In genomic region chr4:49120037-49120779, GRCh38 we compare ENCODE assay signal across 8 cellular contexts.
DNase-seq lines count a peak whose midpoint lies in the region; ATAC-seq, FAIRE-seq and TF ChIP-seq lines count a peak whose summit lies in the region.
"Not testable (repeated sequence)": the region's sequence is repeated elsewhere in the genome, so short reads cannot be mapped to it uniquely, and the experiment has no call there.

No MANE protein-coding gene starts in this region.

- not testable (repeated sequence) for H2BK5ac ChIP-seq in mesendoderm (ENCODE audit: low read length)

- RAD21 ChIA-PET in HCT116 (lab: Charles Lee; ENCODE audit: low non-redundant PET in 1 of 2, low total read pairs in 2 of 2, uncharacterized antibody in 2 of 2, unreplicated experiment in 2 of 2), result not testable (repeated sequence)

- H3K9ac ChIP-seq in BLaER1 treated with 17β-estradiol and CSF1 and Interleukin-3, amounts not matched to agents 10 nM and 100 nM; HCT116 (ENCODE audit: low read length); Karpas-422 (ENCODE audit: low read length); astrocyte (ENCODE audit: low read length); iPS-20b (ENCODE audit: low read depth, low read length); mesendoderm (ENCODE audit: low read length); subcutaneous abdominal adipose tissue (ENCODE audit: low read length in 5 of 5): not testable (repeated sequence)

- not testable (repeated sequence) for H2BK15ac ChIP-seq in mesendoderm (replicated peaks; ENCODE audit: low read depth)

- H3K4me1 ChIP-seq in BLaER1 treated with 17β-estradiol and CSF1 and Interleukin-3, amounts not matched to agents 10 nM and 100 nM; HCT116 (ENCODE audit: control insufficient read depth in 1 of 2, insufficient read depth in 2 of 2, low read length in 2 of 2); Karpas-422 (ENCODE audit: low read length); astrocyte (ENCODE audit: insufficient read depth, low read length); iPS-20b (ENCODE audit: insufficient read depth, low read length); mesendoderm (ENCODE audit: control insufficient read depth, low read depth, low read length); subcutaneous abdominal adipose tissue (ENCODE audit: control insufficient read depth in 5 of 5, insufficient read depth in 5 of 5, low read length in 5 of 5): not testable (repeated sequence)

- not testable (repeated sequence) for H3K27me3 Mint-ChIP-seq in astrocyte (ENCODE audit: low read depth, unreplicated experiment)

- TF ChIP-seq POLR2A in HCT116 (IDR thresholded peaks at IDR 0.05; ENCODE audit: borderline replicate concordance, extremely low read depth, insufficient read depth, insufficient read length), result not testable (repeated sequence)

- not testable (repeated sequence) for TF ChIP-seq CTCF in HCT116 (IDR thresholded peaks at IDR 0.05 in 2 of 3, conservative IDR thresholded peaks at IDR 0.05 in 1 of 3; ENCODE audit: borderline replicate concordance in 1 of 3, insufficient read depth in 1 of 3, low read depth in 2 of 3, low read length in 2 of 3); astrocyte (IDR thresholded peaks at IDR 0.05; ENCODE audit: insufficient read depth, low read depth, low read length)

- H4K20me1 ChIP-seq in BLaER1 treated with 17β-estradiol and CSF1 and Interleukin-3, amounts not matched to agents 10 nM and 100 nM; HCT116 (ENCODE audit: insufficient read depth); Karpas-422 (ENCODE audit: insufficient read depth, low read depth, low read length); astrocyte (ENCODE audit: insufficient read depth, low read length): not testable (repeated sequence)

- BruUV-seq in HCT116 (replicated peaks; lab: Mats Ljungman, UMichigan), result not testable (repeated sequence)

- POLR2A ChIA-PET in HCT116 (lab: Charles Lee), result not testable (repeated sequence)

- not testable (repeated sequence) for TF ChIP-seq RAD21 in HCT116 (IDR thresholded peaks at IDR 0.05; ENCODE audit: low read depth)

- not testable (repeated sequence) for H3K27me3 ChIP-seq in BLaER1 treated with 17β-estradiol and CSF1 and Interleukin-3, amounts not matched to agents 10 nM and 100 nM; HCT116 (ENCODE audit: insufficient read depth, low read length); Karpas-422 (ENCODE audit: low read length); astrocyte (ENCODE audit: insufficient read depth, low read length); iPS-20b (ENCODE audit: insufficient read depth, low read length); mesendoderm (ENCODE audit: insufficient read depth, low read length, poor library complexity); subcutaneous abdominal adipose tissue (ENCODE audit: control insufficient read depth in 5 of 5, insufficient read depth in 4 of 5, low read length in 5 of 5)

- H3K79me2 ChIP-seq in HCT116 (ENCODE audit: insufficient read depth, low read length); Karpas-422 (ENCODE audit: low read length); astrocyte (ENCODE audit: insufficient read depth, low read length); mesendoderm (ENCODE audit: control insufficient read depth, insufficient read depth, low read length): not testable (repeated sequence)

- peak overlapping the region in 7 of 10 experiments; percentile 0 to 38 (median 9); a peak in 5 of 20 replicates for H3K4me3 ChIP-seq in BLaER1 treated with 17β-estradiol and CSF1 and Interleukin-3, amounts not matched to agents 10 nM and 100 nM
- H3K4me3 ChIP-seq in HCT116 (replicated peaks in 1 of 2; ENCODE audit: low read depth in 1 of 2, low read length in 2 of 2); Karpas-422 (ENCODE audit: low read length); astrocyte (ENCODE audit: insufficient read depth, low read depth, low read length); mesendoderm (ENCODE audit: low read length): not testable (repeated sequence)
- peak overlapping the region; percentile 2; the same call in 1 of the 2 replicates for H3K4me3 ChIP-seq in iPS-20b (ENCODE audit: low read length)
- H3K4me3 ChIP-seq in subcutaneous abdominal adipose tissue (ENCODE audit: low read depth in 1 of 5, low read length in 5 of 5), result peak overlapping the region in 3 of 5 donors; percentile 2 to 41 (median 5)

- not testable (repeated sequence) for H2BK120ac ChIP-seq in mesendoderm (ENCODE audit: low read depth, low read length)

- H3K4ac ChIP-seq in mesendoderm (ENCODE audit: low read depth, low read length), result not testable (repeated sequence)

- 100% methylated on average over 10 of the region's 15 CpGs for WGBS in mesendoderm (ENCODE audit: extremely low coverage, insufficient coverage, low lambda C conversion rate)

- H3K23ac ChIP-seq in mesendoderm (ENCODE audit: low read length), result not testable (repeated sequence)

- 0 out of 2 replicates have a peak, but pooled peaks have one; percentile 29 for ATAC-seq in HCT116

- H3K27ac ChIP-seq in BLaER1 treated with 17β-estradiol and CSF1 and Interleukin-3, amounts not matched to agents 10 nM and 100 nM; HCT116 (ENCODE audit: low read depth, low read length); Karpas-422 (ENCODE audit: low read length); astrocyte (ENCODE audit: low read depth, low read length); iPS-20b (ENCODE audit: low read length); mesendoderm (ENCODE audit: low read depth, low read length); subcutaneous abdominal adipose tissue (ENCODE audit: low read depth, low read length): not testable (repeated sequence)

- H3K27ac Mint-ChIP-seq in astrocyte (ENCODE audit: unreplicated experiment), result not testable (repeated sequence)

- CTCF ChIA-PET in HCT116 (lab: Charles Lee), result not testable (repeated sequence)

- H3K18ac ChIP-seq in mesendoderm (ENCODE audit: low read length), result not testable (repeated sequence)

- H3K36me3 ChIP-seq in BLaER1 treated with 17β-estradiol and CSF1 and Interleukin-3, amounts not matched to agents 10 nM and 100 nM; HCT116 (ENCODE audit: control insufficient read depth in 1 of 2, insufficient read depth in 2 of 2, low read length in 2 of 2); Karpas-422 (ENCODE audit: insufficient read depth, low read length); astrocyte (ENCODE audit: insufficient read depth, low read length); iPS-20b (ENCODE audit: insufficient read depth, low read depth, low read length); mesendoderm (ENCODE audit: control insufficient read depth, insufficient read depth, low read length); subcutaneous abdominal adipose tissue (ENCODE audit: control insufficient read depth in 5 of 5, insufficient read depth in 5 of 5, low read length in 5 of 5): not testable (repeated sequence)

- peaks cover 58 to 60% (median 59%) of the 10 kb centered on the region in 11 experiments for H3K9me3 ChIP-seq in BLaER1 treated with 17β-estradiol and CSF1 and Interleukin-3, amounts not matched to agents 10 nM and 100 nM (replicated peaks in 1 of 11)
- H3K9me3 ChIP-seq in HCT116 (ENCODE audit: control insufficient read depth in 1 of 2, insufficient read depth in 1 of 2, low read depth in 1 of 2, low read length in 2 of 2) (peaks cover 46 to 54% of the 10 kb centered on the region in 2 experiments), Karpas-422 (ENCODE audit: low read length) (peaks cover 24% of the 10 kb centered on the region), astrocyte (ENCODE audit: insufficient read depth, low read depth, low read length) (peaks cover 48% of the 10 kb centered on the region), iPS-20b (ENCODE audit: insufficient read depth, low read depth, low read length) (peaks cover 62% of the 10 kb centered on the region), subcutaneous abdominal adipose tissue (ENCODE audit: control insufficient read depth in 5 of 5, low read length in 5 of 5) (peaks cover 12 to 57% (median 42%) of the 10 kb centered on the region in 5 donors)

- H3K9me2 ChIP-seq in HCT116 (ENCODE audit: insufficient read depth); Karpas-422 (replicated peaks; ENCODE audit: insufficient read depth, low read length): not testable (repeated sequence)

- intact Hi-C loops in HCT116 (cut with micrococcal nuclease), result not testable (repeated sequence)

- not testable (repeated sequence) for H2AK5ac ChIP-seq in mesendoderm (ENCODE audit: low read length)

- H2AFZ ChIP-seq in HCT116 (ENCODE audit: low read depth, low read length, poor library complexity, severe bottlenecking); Karpas-422 (ENCODE audit: low read length); astrocyte (ENCODE audit: low read depth, low read length): not testable (repeated sequence)

- not testable (repeated sequence) for H4K5ac ChIP-seq in mesendoderm (ENCODE audit: low read length)

- H3K4me1 Mint-ChIP-seq in astrocyte (ENCODE audit: low read depth, unreplicated experiment), result not testable (repeated sequence)

- H3K79me1 ChIP-seq in mesendoderm (ENCODE audit: low read length), result not testable (repeated sequence)

- not testable (repeated sequence) for H3K36me3 Mint-ChIP-seq in astrocyte (ENCODE audit: low read depth, unreplicated experiment)

- not testable (repeated sequence) for H3K4me3 Mint-ChIP-seq in astrocyte (ENCODE audit: unreplicated experiment)

- not testable (repeated sequence) for H3K56ac ChIP-seq in mesendoderm (ENCODE audit: low read length)

- FAIRE-seq in astrocyte (lab: Jason Lieb, UNC), result not testable (repeated sequence)

- not testable (repeated sequence) for DNase-seq in HCT116 (ENCODE audit: low read depth, low spot score)
- peak; percentile 43 for DNase-seq in Karpas-422
- DNase-seq in astrocyte (ENCODE audit: low read depth), result peak; percentile 31
- DNase-seq in fibroblast of peridontal ligament (ENCODE audit: extremely low read depth), result peak; percentile 23
- DNase-seq in mesendoderm, result peak; percentile 69

- H3K9me3 Mint-ChIP-seq in astrocyte (ENCODE audit: unreplicated experiment), result peaks cover 51% of the 10 kb centered on the region

- not testable (repeated sequence) for H3K4me2 ChIP-seq in BLaER1 treated with 17β-estradiol and CSF1 and Interleukin-3, amounts not matched to agents 10 nM and 100 nM; HCT116 (ENCODE audit: low read length); Karpas-422 (ENCODE audit: low read depth, low read length, poor library complexity, severe bottlenecking); astrocyte (ENCODE audit: low read length); mesendoderm (ENCODE audit: low read length)

- not testable (repeated sequence) for H4K8ac ChIP-seq in mesendoderm (ENCODE audit: low read depth, low read length)
